9 cellular contexts compared by ENCODE assay signal in the genomic region with DNA sequence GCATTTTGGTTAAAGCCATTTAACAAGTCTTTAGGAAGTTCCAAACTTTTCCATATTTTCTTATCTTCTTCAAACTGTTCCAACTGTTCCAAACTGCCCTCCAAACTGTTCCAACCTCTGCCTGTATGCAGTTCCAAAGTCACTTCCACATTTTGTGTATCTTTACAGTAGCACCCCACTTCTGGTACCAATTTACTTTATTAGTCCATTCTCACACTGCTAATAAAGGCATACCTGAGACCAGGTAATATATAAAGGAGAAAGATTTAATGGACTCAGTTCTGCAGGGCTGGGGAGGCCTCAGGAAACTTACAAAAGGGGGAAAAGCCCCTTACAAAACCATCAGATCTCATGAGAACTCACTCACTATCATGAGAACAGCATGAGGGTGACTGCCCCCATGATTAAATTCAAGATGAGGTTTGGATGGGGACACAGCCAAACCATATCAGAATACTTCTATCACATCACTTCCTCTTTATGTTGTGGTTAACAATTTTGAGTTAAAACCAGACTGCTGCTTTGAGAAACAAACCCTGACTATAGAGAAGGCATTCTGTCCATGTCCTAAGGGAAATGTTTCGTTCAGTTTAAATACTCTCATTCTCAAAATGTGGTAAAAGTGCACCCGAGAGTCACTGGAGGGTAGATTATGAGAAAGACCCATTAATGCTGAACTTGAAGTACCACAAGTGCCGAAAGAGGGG. TPM values are rescaled to one million over a fixed set of nuclear protein-coding genes. Genes with fewer than 3 reads are reported as not detected.
DNase-seq lines count a peak whose midpoint lies in the region; ATAC-seq and TF ChIP-seq lines count a peak whose summit lies in the region.
"Had no signal": no experiment of that assay in that cellular context is flagged by ENCODE, and none has a peak within 500 bp of the region (broad histone marks: within the 10 kb centered on the region; RNA-seq: fewer than 3 reads in every experiment).

No MANE protein-coding gene starts in this region.

- peak overlapping the region; percentile 90 to 91 for H3K27ac Mint-ChIP-seq in effector memory CD8-positive, alpha-beta T cell

- H3K4me3 ChIP-seq in thyroid gland (replicated peaks in 1 of 3): no peak overlapping the region
- H3K4me3 ChIP-seq in heart right ventricle: no peak overlapping the region
- H3K4me3 ChIP-seq in WERI-Rb-1 (ENCODE audit: low read depth, low read length): no peak overlapping the region

- peaks cover 43% of the 10 kb centered on the region for H3K36me3 Mint-ChIP-seq in effector memory CD8-positive, alpha-beta T cell (ENCODE audit: insufficient read depth)

- peaks cover 56 to 58% of the 10 kb centered on the region in 2 donors for H3K4me1 Mint-ChIP-seq in effector memory CD8-positive, alpha-beta T cell (ENCODE audit: low read depth in 2 of 2)

- no peaks in the 10 kb centered on the region for H3K27me3 Mint-ChIP-seq in effector memory CD8-positive, alpha-beta T cell

- H3K9me3 Mint-ChIP-seq in effector memory CD8-positive, alpha-beta T cell: peaks cover 2 to 22% of the 10 kb centered on the region in 2 donors

- intact Hi-C loops in thyroid gland (cut with DNase I) (no loop called here), heart right ventricle (cut with DNase I) (loop anchor here in 3 of 10 donors (10.0 kb wide), 3 partner anchors 62 to 352 kb away; no protein-coding TSS in a partner anchor)

- 90 to 97% methylated on average over 3 of the region's 3 CpGs for WGBS in thyroid gland, 2 donors
- 84 to 88% methylated on average over 3 of the region's 3 CpGs for WGBS in heart right ventricle, 2 donors

- H3K4me1 ChIP-seq in thyroid gland: no peaks in the 10 kb centered on the region
- H3K4me1 ChIP-seq in heart right ventricle: peaks cover 0 to 5% (median 0%) of the 10 kb centered on the region in 9 donors

- peak overlapping the region; percentile 73 to 80 for H3K4me3 Mint-ChIP-seq in effector memory CD8-positive, alpha-beta T cell

- peak; percentile 54 for ATAC-seq in GM18508 (IDR thresholded peaks at IDR 0.05; ENCODE audit: insufficient read depth, unreplicated experiment)
- peak; percentile 60 for ATAC-seq in GM21528 (IDR thresholded peaks at IDR 0.05; ENCODE audit: low FRiP score, unreplicated experiment)
- peak; percentile 52 for ATAC-seq in HG03520 (IDR thresholded peaks at IDR 0.05; ENCODE audit: unreplicated experiment)
- ATAC-seq in effector memory CD8-positive, alpha-beta T cell (replicated peaks): peak; percentile 39
- no peak for ATAC-seq in GM18517 (IDR thresholded peaks at IDR 0.05; ENCODE audit: unreplicated experiment)
- no peak for ATAC-seq in heart right ventricle

- no peaks in the 10 kb centered on the region for H3K9me3 ChIP-seq in thyroid gland
- peaks cover 0 to 24% (median 16%) of the 10 kb centered on the region in 11 donors for H3K9me3 ChIP-seq in heart right ventricle
- peaks cover 3% of the 10 kb centered on the region for H3K9me3 ChIP-seq in WERI-Rb-1 (ENCODE audit: severe bottlenecking)

- no peak for TF ChIP-seq POLR2A in thyroid gland (IDR thresholded peaks at IDR 0.05)

- TF ChIP-seq CTCF in thyroid gland (IDR thresholded peaks at IDR 0.05): no peak
- TF ChIP-seq CTCF in heart right ventricle (IDR thresholded peaks at IDR 0.05): no peak
- no peak for TF ChIP-seq CTCF in WERI-Rb-1 (IDR thresholded peaks at IDR 0.05; ENCODE audit: low read depth, low read length)

- DNase-seq in effector memory CD8-positive, alpha-beta T cell: peak in 2 of 3 experiments; percentile 14 to 20
- DNase-seq in thyroid gland: no peak
- no peak for DNase-seq in heart right ventricle
- no peak for DNase-seq in WERI-Rb-1
- DNase-seq: NCI-H1417 had no signal

- H3K27ac ChIP-seq in thyroid gland (no peak overlapping the region), heart right ventricle (peak overlapping the region in 1 of 10 donors; percentile 48), WERI-Rb-1 (no peak overlapping the region)

- H3K36me3 ChIP-seq in thyroid gland (no peaks in the 10 kb centered on the region), heart right ventricle (peaks cover 0 to 46% (median 0%) of the 10 kb centered on the region in 9 donors), WERI-Rb-1 (no peaks in the 10 kb centered on the region)

- no peaks in the 10 kb centered on the region for H3K27me3 ChIP-seq in thyroid gland
- H3K27me3 ChIP-seq in heart right ventricle: no peaks in the 10 kb centered on the region
- peaks cover 13% of the 10 kb centered on the region for H3K27me3 ChIP-seq in WERI-Rb-1 (ENCODE audit: insufficient read depth, low read depth, severe bottlenecking)

RNA-seq across cellular contexts. Expression of gene IL18R1, which starts 11.0 kb away (rescaled TPM):
- 1 to 10 TPM; 1.7 to 9.4 (median 3.0) TPM for total RNA-seq in thyroid gland
- 1 to 10 TPM in 5 of 10 donors, under 1 TPM in 5; 0.06 to 4.9 (median 1.1) TPM for total RNA-seq in heart right ventricle
- polyA plus RNA-seq in heart right ventricle: 1 to 10 TPM; 2.3 to 3.5 TPM

RNA-seq across cellular contexts. Expression of gene IL1RL1, which starts 55.2 kb away (rescaled TPM):
- total RNA-seq in thyroid gland (1 to 10 TPM; 1.0 to 5.0 (median 3.1) TPM), heart right ventricle (10 to 100 TPM in 1 of 10 donors, 1 to 10 TPM in 6, under 1 TPM in 3; 0.48 to 35.3 (median 1.2) TPM)
- 10 to 100 TPM in 1 of 2 donors, 1 to 10 TPM in 1; 1.5 to 44.9 TPM for polyA plus RNA-seq in heart right ventricle

RNA-seq across cellular contexts. Expression of gene IL18RAP, which starts 56.4 kb away (rescaled TPM):
- total RNA-seq in thyroid gland: 1 to 10 TPM; 1.6 to 3.1 (median 2.8) TPM
- 1 to 10 TPM in 1 of 10 donors, under 1 TPM in 6, not detected in 3; 0.12 to 1.2 (median 0.57) TPM for total RNA-seq in heart right ventricle
- under 1 TPM; 0.28 to 0.44 TPM for polyA plus RNA-seq in heart right ventricle

Comparison
In these comparisons a context has a peak if more than half of its experiments do, and no peak if none do; other contexts are left out.
1. ATAC-seq: peak in GM18508 (single experiment), GM21528 (single experiment), HG03520 (single experiment) and effector memory CD8-positive, alpha-beta T cell (single experiment); none in GM18517 (single experiment) and heart right ventricle (0 of 8).
2. DNase-seq: peak in effector memory CD8-positive, alpha-beta T cell (2 of 3); none in thyroid gland (0 of 2), heart right ventricle (0 of 2) and WERI-Rb-1 (single experiment).